In genomic region chr1:22804969-22805671, GRCh38 we compare ENCODE assay signal across 23 cellular contexts.
DNase-seq lines count a peak whose midpoint lies in the region; ATAC-seq and TF ChIP-seq lines count a peak whose summit lies in the region.
"Had no signal": no experiment of that assay in that cellular context is flagged by ENCODE, and none has a peak within 500 bp of the region (broad histone marks: within the 10 kb centered on the region; RNA-seq: fewer than 3 reads in every experiment).

No MANE protein-coding gene starts in this region.

- no peaks in the 10 kb centered on the region for H3K27me3 ChIP-seq in right atrium auricular region
- H3K27me3 ChIP-seq: ascending aorta had no signal

- TF ChIP-seq CTCF in neural crest cell (conservative IDR thresholded peaks at IDR 0.05) (no peak), coronary artery (IDR thresholded peaks at IDR 0.05) (no peak), right atrium auricular region (IDR thresholded peaks at IDR 0.05) (no peak), GM13977 (IDR thresholded peaks at IDR 0.05; ENCODE audit: extremely low read depth, insufficient read depth, missing control alignments) (no peak)

- H3K4me3 Mint-ChIP-seq in neural crest cell: peak overlapping the region; percentile 62
- H3K4me3 Mint-ChIP-seq: activated CD4-positive, alpha-beta memory T cell treated with anti-CD3 and anti-CD28 coated beads, Interleukin-2, amount 10 ng/mL, durations not matched to agents 7 days and 5 days; activated naive CD8-positive, alpha-beta T cell; CD4-positive, alpha-beta memory T cell; stimulated activated naive CD8-positive, alpha-beta T cell treated with anti-CD3 and anti-CD28 coated beads, Interleukin-15, Interleukin-2, amounts not matched to agents 100 ng/mL and 50 ng/mL, for 24 hours; T-cell had no signal

- H3K4me1 ChIP-seq in right atrium auricular region: peaks cover 0 to 9% of the 10 kb centered on the region in 2 donors

- in situ Hi-C loops in GM13977 (cut with MboI; ENCODE audit: low pct_unique_long_range_greater_than_20kb, low sequenced_read_pairs, unreplicated experiment): no loop called here

- H3K4me1 Mint-ChIP-seq in neural crest cell: peaks cover 91% of the 10 kb centered on the region
- H3K4me1 Mint-ChIP-seq: activated CD4-positive, alpha-beta memory T cell treated with anti-CD3 and anti-CD28 coated beads, Interleukin-2, amount 10 ng/mL, durations not matched to agents 7 days and 5 days; CD4-positive, alpha-beta memory T cell; T-cell had no signal

- H3K27ac Mint-ChIP-seq in neural crest cell (ENCODE audit: unreplicated experiment): peak overlapping the region; percentile 92
- H3K27ac Mint-ChIP-seq: activated CD4-positive, alpha-beta memory T cell treated with anti-CD3 and anti-CD28 coated beads, Interleukin-2, amount 10 ng/mL, durations not matched to agents 7 days and 5 days; activated naive CD8-positive, alpha-beta T cell; activated T-helper 2 cell treated with anti-CD3 and anti-CD28 coated beads, Interferon-gamma antibody, Interleukin-2, Interleukin-4, amounts not matched to agents 10 μg/mL and 5 μg/mL and 100 μg/mL, durations not matched to agents 14 hours and 24 hours and 36 hours; CD4-positive, alpha-beta memory T cell; stimulated activated naive CD8-positive, alpha-beta T cell treated with anti-CD3 and anti-CD28 coated beads, Interleukin-15, Interleukin-2, amounts not matched to agents 100 ng/mL and 50 ng/mL, for 24 hours; T-cell had no signal

- H3K9me3 Mint-ChIP-seq in neural crest cell: no peaks in the 10 kb centered on the region
- H3K9me3 Mint-ChIP-seq: activated CD4-positive, alpha-beta memory T cell treated with anti-CD3 and anti-CD28 coated beads, Interleukin-2, amount 10 ng/mL, durations not matched to agents 7 days and 5 days; activated T-helper 2 cell treated with anti-CD3 and anti-CD28 coated beads, Interferon-gamma antibody, Interleukin-2, Interleukin-4, amounts not matched to agents 10 μg/mL and 5 μg/mL and 100 μg/mL, durations not matched to agents 14 hours and 24 hours and 36 hours; stimulated activated naive CD8-positive, alpha-beta T cell treated with anti-CD3 and anti-CD28 coated beads, Interleukin-15, Interleukin-2, amounts not matched to agents 100 ng/mL and 50 ng/mL, for 24 hours; T-cell had no signal

- no peaks in the 10 kb centered on the region for H3K36me3 Mint-ChIP-seq in neural crest cell (ENCODE audit: low read depth)
- H3K36me3 Mint-ChIP-seq: activated naive CD8-positive, alpha-beta T cell; CD4-positive, alpha-beta memory T cell; T-cell had no signal

- H3K36me3 ChIP-seq in right atrium auricular region: no peaks in the 10 kb centered on the region
- H3K36me3 ChIP-seq: ascending aorta, left ventricle myocardium inferior, tibial artery had no signal

- H3K27ac ChIP-seq in caudate nucleus (ENCODE audit: low read depth, low read length) (peak overlapping the region; percentile 95), coronary artery (no peak overlapping the region), right atrium auricular region (no peak overlapping the region)
- H3K27ac ChIP-seq: ascending aorta, left ventricle myocardium inferior, tibial artery had no signal

- no peaks in the 10 kb centered on the region for H3K27me3 Mint-ChIP-seq in neural crest cell (ENCODE audit: low read depth)
- H3K27me3 Mint-ChIP-seq: activated CD4-positive, alpha-beta memory T cell treated with anti-CD3 and anti-CD28 coated beads, Interleukin-2, amount 10 ng/mL, durations not matched to agents 7 days and 5 days; activated naive CD8-positive, alpha-beta T cell had no signal

- H3K9me3 ChIP-seq in right atrium auricular region: no peaks in the 10 kb centered on the region
- H3K9me3 ChIP-seq: ascending aorta, left ventricle myocardium inferior, tibial artery had no signal

- H3K4me3 ChIP-seq in coronary artery (no peak overlapping the region), right atrium auricular region (no peak overlapping the region)
- H3K4me3 ChIP-seq: ascending aorta, left ventricle myocardium inferior, tibial artery had no signal

- no peak for ATAC-seq in HG03520 (IDR thresholded peaks at IDR 0.05; ENCODE audit: unreplicated experiment)
- ATAC-seq: T-cell had no signal

- DNase-seq in ELF-1 (ENCODE audit: low read depth, low spot score): peak; percentile 57
- DNase-seq in NCI-H226: peak; percentile 45
- DNase-seq in caudate nucleus (lab: John Stamatoyannopoulos, UW): no peak
- DNase-seq in neural crest cell (ENCODE audit: low read depth, low spot score): no peak
- no peak for DNase-seq in coronary artery (ENCODE audit: low spot score)
- no peak for DNase-seq in right atrium auricular region (ENCODE audit: low spot score)
- no peak for DNase-seq in GM13977 (ENCODE audit: low spot score)
- DNase-seq: activated CD4-positive, alpha-beta memory T cell treated with anti-CD3 and anti-CD28 coated beads, Interleukin-2, amount 10 ng/mL, durations not matched to agents 7 days and 5 days; activated CD4-positive, alpha-beta T cell treated with anti-CD3 and anti-CD28 coated beads for 1 hour; activated CD8-positive, alpha-beta memory T cell treated with anti-CD3 and anti-CD28 coated beads, Interleukin-2, amount 50 U/mL, for 48 hours; CD4-positive, alpha-beta memory T cell; DMS 273 treated with DMSO at 0.1 percent for 48 hours; left ventricle myocardium inferior; NCI-H1694 treated with DMSO at 0.1 percent for 48 hours; NCI-H524 treated with DMSO at 0.1 percent for 48 hours; occipital lobe; T-cell; tibial artery had no signal

Comparison
In these comparisons a context has a peak if more than half of its experiments do, and no peak if none do; other contexts are left out.
1. DNase-seq: peak in ELF-1 (single experiment) and NCI-H226 (single experiment); none in caudate nucleus (0 of 61), neural crest cell (single experiment), coronary artery (single experiment), right atrium auricular region (single experiment) and GM13977 (single experiment).